In genomic region chr2:1169291-1169949, GRCh38 we compare ENCODE assay signal across 13 cellular contexts.
"Had no signal": no experiment of that assay in that cellular context is flagged by ENCODE, and none has a peak within 500 bp of the region (broad histone marks: within the 10 kb centered on the region; RNA-seq: fewer than 3 reads in every experiment).

No MANE protein-coding gene starts in this region.

- ATAC-seq: left lobe of liver; stimulated activated naive CD8-positive, alpha-beta T cell treated with anti-CD3 and anti-CD28 coated beads, Interleukin-15, amount 100 ng/mL, for 72 hours had no signal

- H3K9me3 ChIP-seq: ovary, thyroid gland had no signal

- H3K4me1 ChIP-seq: thyroid gland had no signal

- DNase-seq: activated CD4-positive, alpha-beta memory T cell treated with anti-CD3 and anti-CD28 coated beads for 36 hours; activated gamma-delta T cell treated with Interleukin-2 at 50 U/mL for 16 hours; activated naive CD8-positive, alpha-beta T cell treated with anti-CD3 and anti-CD28 coated beads, Interleukin-2, amount 10 ng/mL, durations not matched to agents 7 days and 5 days; activated T-cell treated with anti-CD3 and anti-CD28 coated beads, Interleukin-2, amount 50 U/mL, for 48 hours; anterior cingulate cortex; foreskin melanocyte; heart left ventricle; islet precursor cell; ovary; stimulated activated CD4-positive, alpha-beta T cell treated with anti-CD3 and anti-CD28 coated beads, Interleukin-4, amount 100 ng/mL, for 4 hours; stimulated activated naive CD8-positive, alpha-beta T cell treated with anti-CD3 and anti-CD28 coated beads, Interleukin-15, amount 100 ng/mL, for 72 hours; thyroid gland had no signal

- H3K36me3 ChIP-seq: heart left ventricle, ovary, thyroid gland had no signal

- H3K27me3 ChIP-seq: ovary, thyroid gland had no signal

- H3K27ac ChIP-seq: heart left ventricle, ovary had no signal

- H3K4me3 ChIP-seq: heart left ventricle, ovary, thyroid gland had no signal
